8 cellular contexts compared by ENCODE assay signal in genomic region chr6:107489636-107490567, GRCh38. TPM values are rescaled to one million over a fixed set of nuclear protein-coding genes. Genes with fewer than 3 reads are reported as not detected.
DNase-seq lines count a peak whose midpoint lies in the region; ATAC-seq and TF ChIP-seq lines count a peak whose summit lies in the region.

Gene SOBP (plus strand): TSS chr6:107490117. CDS start chr6:107490617, 500 bp downstream.

- H3K4me3 ChIP-seq in DOHH2 (ENCODE audit: low read length) = peak within 1 kb of the TSS; percentile 87
- H3K4me3 ChIP-seq in fibroblast of the aortic adventitia (ENCODE audit: low read depth, low read length) = peak within 1 kb of the TSS; percentile 83
- peak within 1 kb of the TSS; percentile 53 to 92 (median 59) for H3K4me3 ChIP-seq in thyroid gland (replicated peaks in 1 of 3)

- no peaks in the 10 kb centered on the region for H3K9me2 ChIP-seq in DOHH2 (replicated peaks; ENCODE audit: control insufficient read depth, low read length)

- peak; percentile 46 for ATAC-seq in HG02610 (IDR thresholded peaks at IDR 0.05; ENCODE audit: unreplicated experiment)
- ATAC-seq in naive B cell (ENCODE audit: low read depth in 2 of 2) = peak; percentile 65 to 69

- H3K4me1 ChIP-seq in DOHH2 (ENCODE audit: control insufficient read depth, low read length) = peaks cover 54% of the 10 kb centered on the region
- H3K4me1 ChIP-seq in thyroid gland = peaks cover 21 to 30% of the 10 kb centered on the region in 2 donors

- peak in 1 of 2 donors; percentile 73 for TF ChIP-seq POLR2A in thyroid gland (IDR thresholded peaks at IDR 0.05)

- TF ChIP-seq CTCF in DOHH2 (IDR thresholded peaks at IDR 0.05; ENCODE audit: low read depth, low read length, poor library complexity, severe bottlenecking) (peak; percentile 20), fibroblast of the aortic adventitia (IDR thresholded peaks at IDR 0.05; ENCODE audit: insufficient read depth, low read length) (no peak), thyroid gland (IDR thresholded peaks at IDR 0.05) (peak in 2 of 6 experiments; percentile 9 to 22)

- H3K4me1 Mint-ChIP-seq in activated T-helper 1 cell treated with anti-CD3 and anti-CD28 coated beads, Interleukin-12 subunit alpha, Interleukin-12 subunit beta, Interleukin-2, Interleukin-4 antibody, amounts not matched to agents 30 ng/mL and 10 ng/mL and 1 ng/mL, durations not matched to agents 14 hours and 24 hours and 36 hours (ENCODE audit: low read depth) = peaks cover 28% of the 10 kb centered on the region
- H3K4me1 Mint-ChIP-seq in naive B cell = peaks cover 24 to 25% (median 25%) of the 10 kb centered on the region in 3 donors

- DNase-seq in NCI-H748 treated with DMSO at 0.1 percent for 48 hours (lab: John Stamatoyannopoulos, UW) = peak; percentile 57
- peak; percentile 9 for DNase-seq in activated T-helper 1 cell treated with anti-CD3 and anti-CD28 coated beads, Interleukin-12 subunit alpha, Interleukin-12 subunit beta, Interleukin-2, Interleukin-4 antibody, amounts not matched to agents 30 ng/mL and 10 ng/mL and 1 ng/mL, durations not matched to agents 14 hours and 24 hours and 36 hours (ENCODE audit: low spot score)
- DNase-seq in fibroblast of the aortic adventitia (ENCODE audit: low read depth) = peak; percentile 43
- peak; percentile 46 for DNase-seq in naive B cell
- peak; percentile 51 to 63 for DNase-seq in thyroid gland
- no peak for DNase-seq in AML-193 (lab: John Stamatoyannopoulos, UW)

- H3K4me3 Mint-ChIP-seq in activated T-helper 1 cell treated with anti-CD3 and anti-CD28 coated beads, Interleukin-12 subunit alpha, Interleukin-12 subunit beta, Interleukin-2, Interleukin-4 antibody, amounts not matched to agents 30 ng/mL and 10 ng/mL and 1 ng/mL, durations not matched to agents 14 hours and 24 hours and 36 hours = peak within 1 kb of the TSS; percentile 91
- H3K4me3 Mint-ChIP-seq in naive B cell = peak within 1 kb of the TSS; percentile 89 to 96 (median 94)

- H3K27ac ChIP-seq in DOHH2 (ENCODE audit: low read depth, low read length) = peak within 1 kb of the TSS; percentile 49
- H3K27ac ChIP-seq in thyroid gland = peak within 1 kb of the TSS; percentile 80 to 92 (median 82)

- H4K20me1 ChIP-seq in DOHH2 (ENCODE audit: control insufficient read depth, insufficient read depth, low read depth, low read length) = no peaks in the 10 kb centered on the region

- no peaks in the 10 kb centered on the region for H3K9me3 Mint-ChIP-seq in activated T-helper 1 cell treated with anti-CD3 and anti-CD28 coated beads, Interleukin-12 subunit alpha, Interleukin-12 subunit beta, Interleukin-2, Interleukin-4 antibody, amounts not matched to agents 30 ng/mL and 10 ng/mL and 1 ng/mL, durations not matched to agents 14 hours and 24 hours and 36 hours
- no peaks in the 10 kb centered on the region for H3K9me3 Mint-ChIP-seq in naive B cell

- H3K4me2 ChIP-seq in DOHH2 (ENCODE audit: low read length) = peak within 1 kb of the TSS; percentile 94

- H3K36me3 Mint-ChIP-seq in activated T-helper 1 cell treated with anti-CD3 and anti-CD28 coated beads, Interleukin-12 subunit alpha, Interleukin-12 subunit beta, Interleukin-2, Interleukin-4 antibody, amounts not matched to agents 30 ng/mL and 10 ng/mL and 1 ng/mL, durations not matched to agents 14 hours and 24 hours and 36 hours (ENCODE audit: low read depth) = no peaks in the 10 kb centered on the region
- H3K36me3 Mint-ChIP-seq in naive B cell = peaks cover 0 to 8% of the 10 kb centered on the region in 2 donors

- peaks cover 50% of the 10 kb centered on the region for H3K27me3 Mint-ChIP-seq in activated T-helper 1 cell treated with anti-CD3 and anti-CD28 coated beads, Interleukin-12 subunit alpha, Interleukin-12 subunit beta, Interleukin-2, Interleukin-4 antibody, amounts not matched to agents 30 ng/mL and 10 ng/mL and 1 ng/mL, durations not matched to agents 14 hours and 24 hours and 36 hours (ENCODE audit: insufficient read depth)
- H3K27me3 Mint-ChIP-seq in naive B cell = peaks cover 25 to 39% (median 37%) of the 10 kb centered on the region in 3 donors

- H3F3A ChIP-seq in DOHH2 (ENCODE audit: control insufficient read depth, insufficient read depth) = peaks cover 11% of the 10 kb centered on the region

- intact Hi-C loops in activated T-helper 1 cell treated with anti-CD3 and anti-CD28 coated beads, Interleukin-12 subunit alpha, Interleukin-12 subunit beta, Interleukin-2, Interleukin-4 antibody, amounts not matched to agents 30 ng/mL and 10 ng/mL and 1 ng/mL, durations not matched to agents 14 hours and 24 hours and 36 hours (cut with micrococcal nuclease) = loop anchor here (2.0 to 10.0 kb wide), 6 partner anchors 145 to 682 kb away; no protein-coding TSS in a partner anchor
- intact Hi-C loops in thyroid gland (cut with DNase I) = no loop called here

- H3K27me3 ChIP-seq in DOHH2 (ENCODE audit: control insufficient read depth, low read length) = peaks cover 15% of the 10 kb centered on the region
- no peaks in the 10 kb centered on the region for H3K27me3 ChIP-seq in thyroid gland

- peaks cover 3% of the 10 kb centered on the region; the same call in 1 of the 2 replicates for H3K36me3 ChIP-seq in DOHH2 (ENCODE audit: control insufficient read depth, low read length)
- H3K36me3 ChIP-seq in thyroid gland = no peaks in the 10 kb centered on the region

- H3K27ac Mint-ChIP-seq in activated T-helper 1 cell treated with anti-CD3 and anti-CD28 coated beads, Interleukin-12 subunit alpha, Interleukin-12 subunit beta, Interleukin-2, Interleukin-4 antibody, amounts not matched to agents 30 ng/mL and 10 ng/mL and 1 ng/mL, durations not matched to agents 14 hours and 24 hours and 36 hours = peak within 1 kb of the TSS; percentile 36
- peak within 1 kb of the TSS in 5 of 6 donors; percentile 37 to 73 (median 60) for H3K27ac Mint-ChIP-seq in naive B cell

- peaks cover 44% of the 10 kb centered on the region for H3K79me2 ChIP-seq in DOHH2 (ENCODE audit: control insufficient read depth, low read length)

- H3K9me3 ChIP-seq in DOHH2 (ENCODE audit: control insufficient read depth, insufficient read depth, low read length) = no peaks in the 10 kb centered on the region
- H3K9me3 ChIP-seq in thyroid gland = no peaks in the 10 kb centered on the region

- 0 to 1% methylated on average over 29 to 41 of the region's 131 CpGs for WGBS in thyroid gland, 2 donors

RNA-seq across cellular contexts. Expression of gene SOBP, which starts in this region (rescaled TPM):
- total RNA-seq in activated T-helper 1 cell treated with anti-CD3 and anti-CD28 coated beads, Interleukin-12 subunit alpha, Interleukin-12 subunit beta, Interleukin-2, Interleukin-4 antibody, amounts not matched to agents 30 ng/mL and 10 ng/mL and 1 ng/mL, durations not matched to agents 14 hours and 24 hours and 36 hours = 0.15 and 0.16 TPM in 2 replicates
- total RNA-seq in fibroblast of the aortic adventitia (ENCODE audit: low replicate concordance) = 7.4 and 7.9 TPM in 2 replicates
- 1 to 10 TPM; 1.7 to 4.3 (median 2.3) TPM for polyA plus RNA-seq in naive B cell (ENCODE audit: low read depth in 6 of 6)
- total RNA-seq in thyroid gland = 10 to 100 TPM in 3 of 4 donors, 1 to 10 TPM in 1; 5.6 to 21.4 (median 18.1) TPM

Comparison
In these comparisons a context has a peak if more than half of its experiments do, and no peak if none do; other contexts are left out.
1. Peak in DNase-seq in activated T-helper 1 cell treated with anti-CD3 and anti-CD28 coated beads, Interleukin-12 subunit alpha, Interleukin-12 subunit beta, Interleukin-2, Interleukin-4 antibody, amounts not matched to agents 30 ng/mL and 10 ng/mL and 1 ng/mL, durations not matched to agents 14 hours and 24 hours and 36 hours; RNA of the gene not detected or under 1 TPM.
2. DNase-seq: peak in NCI-H748 treated with DMSO at 0.1 percent for 48 hours (single experiment), fibroblast of the aortic adventitia (single experiment), naive B cell (single experiment) and thyroid gland (2 of 2); none in AML-193 (0 of 2).
3. Peak in every context shown above with its lines, with median percentiles within 50 percentile points of each other: H3K4me3 ChIP-seq.